In genomic region chr6:71324179-71324791, GRCh38 we compare ENCODE assay signal across 18 cellular contexts. TPM values are rescaled to one million over a fixed set of nuclear protein-coding genes. Genes with fewer than 3 reads are reported as not detected.
A peak's percentile ranks its signal among the peaks of the same experiment; 100 is the strongest.
DNase-seq lines count a peak whose midpoint lies in the region; ATAC-seq, FAIRE-seq and TF ChIP-seq lines count a peak whose summit lies in the region.
"Had no signal": no experiment of that assay in that cellular context is flagged by ENCODE, and none has a peak within 500 bp of the region (broad histone marks: within the 10 kb centered on the region; RNA-seq: fewer than 3 reads in every experiment).

No MANE protein-coding gene starts in this region.

- H3K79me1 ChIP-seq in H9 (ENCODE audit: insufficient read depth, low read depth, low read length, poor library complexity, severe bottlenecking), result no peaks in the 10 kb centered on the region

- no peak overlapping the region for H2AK5ac ChIP-seq in H9 (ENCODE audit: insufficient read length, low read length)

- H3K23me2 ChIP-seq in H9 (ENCODE audit: insufficient read length, low read depth, low read length, poor library complexity, severe bottlenecking), result no peaks in the 10 kb centered on the region

- TF ChIP-seq POLR2A in A549 (IDR thresholded peaks at IDR 0.05; ENCODE audit: low read length), result no peak

- H3K56ac ChIP-seq in H9 (ENCODE audit: insufficient read length, low read depth, low read length), result no peak overlapping the region

- no peak overlapping the region for H3K4ac ChIP-seq in H9 (ENCODE audit: low read depth, low read length)

- no peaks in the 10 kb centered on the region for H3K27me3 Mint-ChIP-seq in H9 (ENCODE audit: low read depth)
- no peaks in the 10 kb centered on the region for H3K27me3 Mint-ChIP-seq in nephron (ENCODE audit: low read depth)
- H3K27me3 Mint-ChIP-seq in Calu3 (ENCODE audit: unreplicated experiment), result no peaks in the 10 kb centered on the region

- TF ChIP-seq CTCF in A549 (IDR thresholded peaks at IDR 0.05), result no peak
- TF ChIP-seq CTCF in H9 (conservative IDR thresholded peaks at IDR 0.05), result no peak
- no peak for TF ChIP-seq CTCF in nephron (IDR thresholded peaks at IDR 0.05; ENCODE audit: unreplicated experiment in 3 of 3)
- no peak for TF ChIP-seq CTCF in Calu3 (IDR thresholded peaks at IDR 0.05; ENCODE audit: unreplicated experiment)

- no peak overlapping the region for H3K4me3 ChIP-seq in A549
- H3K4me3 ChIP-seq: K562, PC-9, SK-N-MC had no signal

- H3K27ac ChIP-seq in A549, result no peak overlapping the region
- no peak overlapping the region for H3K27ac ChIP-seq in H9 (ENCODE audit: insufficient read length, low read depth, low read length)
- H3K27ac ChIP-seq: PC-9, SK-N-MC had no signal

- H3K4me2 ChIP-seq in A549, result no peak overlapping the region
- H3K4me2 ChIP-seq in H9 (ENCODE audit: insufficient read depth, insufficient read length, low read length), result no peak overlapping the region
- H3K4me2 ChIP-seq: PC-9 had no signal

- 83% methylated on average over 5 of the region's 5 CpGs for WGBS in A549 (ENCODE audit: missing lambda C conversion rate)
- WGBS in H9 (ENCODE audit: extremely low coverage, insufficient read length, low lambda C conversion rate), result no CpG with 5 or more reads among the region's 5 CpGs

- TF ChIP-seq RAD21 in A549 (conservative IDR thresholded peaks at IDR 0.05 in 1 of 2, IDR thresholded peaks at IDR 0.05 in 1 of 2), result no peak

- peaks cover 0 to 2% of the 10 kb centered on the region in 2 experiments; a peak in 1 of 4 replicates for H3K4me1 Mint-ChIP-seq in H9
- H3K4me1 Mint-ChIP-seq in nephron, result peaks cover 12% of the 10 kb centered on the region
- H3K4me1 Mint-ChIP-seq in Calu3 (ENCODE audit: low read depth, unreplicated experiment), result no peaks in the 10 kb centered on the region
- H3K4me1 Mint-ChIP-seq: CD8-positive, alpha-beta memory T cell had no signal

- no peaks in the 10 kb centered on the region for H3K27me3 ChIP-seq in H9 (ENCODE audit: insufficient read depth, low read length)

- H2BK5ac ChIP-seq in H9 (ENCODE audit: insufficient read length, low read length), result no peak overlapping the region

- H3K4me1 ChIP-seq in A549 (peaks cover 13% of the 10 kb centered on the region; the same call in 2 of the 3 replicates), H9 (ENCODE audit: insufficient read depth, low read length) (no peaks in the 10 kb centered on the region)

- no peak overlapping the region for H2BK12ac ChIP-seq in H9 (ENCODE audit: insufficient read length, low read depth, low read length)

- no peak overlapping the region for H3T11ph ChIP-seq in H9 (ENCODE audit: low read length)

- H3K79me2 ChIP-seq in H9 (ENCODE audit: insufficient read depth, low read length), result no peaks in the 10 kb centered on the region

- H3K27ac Mint-ChIP-seq in H9 (no peak overlapping the region), nephron (peak overlapping the region in 2 of 3 experiments; percentile 7 to 27), Calu3 (ENCODE audit: unreplicated experiment) (no peak overlapping the region)

- no peak overlapping the region for H3K23ac ChIP-seq in H9 (ENCODE audit: insufficient read length, low read depth, low read length)

- POLR2A ChIA-PET in A549 (lab: Yijun Ruan, JAX), result no interaction called here

- no peak overlapping the region for H2BK120ac ChIP-seq in H9 (ENCODE audit: low read depth, low read length, poor library complexity, severe bottlenecking)

- CTCF ChIA-PET in A549 (lab: Yijun Ruan, JAX) (no interaction called here), Calu3 (lab: Charles Lee) (no interaction called here)

- DNase-seq in A549 (ENCODE audit: low read depth in 1 of 2, low spot score in 1 of 2), result no peak
- no peak for DNase-seq in H9
- DNase-seq in left ventricle myocardium superior, result no peak
- DNase-seq in activated CD4-positive, alpha-beta T cell treated with anti-CD3 and anti-CD28 coated beads for 48 hours, result no peak
- no peak for DNase-seq in Calu3
- DNase-seq: AML-193; CD8-positive, alpha-beta memory T cell; DMS153; NCI-H345; PC-9 had no signal

- no peak overlapping the region for H4K91ac ChIP-seq in H9 (ENCODE audit: insufficient read length, low read depth, low read length)

- intact Hi-C loops in left ventricle myocardium superior (cut with micrococcal nuclease), result no loop called here
- intact Hi-C loops in Calu3 (cut with micrococcal nuclease; ENCODE audit: unreplicated experiment), result no loop called here

- no peaks in the 10 kb centered on the region for H3K9me3 ChIP-seq in A549
- H3K9me3 ChIP-seq in H9 (ENCODE audit: control insufficient read depth, low read depth, low read length), result no peaks in the 10 kb centered on the region

- no peak overlapping the region for H2BK20ac ChIP-seq in H9 (ENCODE audit: low read depth, low read length, poor library complexity, severe bottlenecking)

- H3K36me3 Mint-ChIP-seq in H9 (ENCODE audit: insufficient read depth in 1 of 3, low read depth in 3 of 3), result no peaks in the 10 kb centered on the region
- H3K36me3 Mint-ChIP-seq in nephron (ENCODE audit: low read depth), result peaks cover 12% of the 10 kb centered on the region
- no peaks in the 10 kb centered on the region for H3K36me3 Mint-ChIP-seq in Calu3 (ENCODE audit: insufficient read depth, unreplicated experiment)
- H3K36me3 Mint-ChIP-seq: CD8-positive, alpha-beta memory T cell had no signal

- H3K4me3 Mint-ChIP-seq in H9 (no peak overlapping the region), nephron (no peak overlapping the region), Calu3 (ENCODE audit: low read depth, unreplicated experiment) (no peak overlapping the region)
- H3K4me3 Mint-ChIP-seq: CD8-positive, alpha-beta memory T cell had no signal

- TF ChIP-seq EP300 in A549 (IDR thresholded peaks at IDR 0.05), result no peak

- FAIRE-seq in A549 (lab: Jason Lieb, UNC), result no peak
- FAIRE-seq: GM18507, K562 had no signal

- no peak overlapping the region for H3K18ac ChIP-seq in H9 (ENCODE audit: insufficient read length, low read depth, low read length)

- H4K8ac ChIP-seq in H9 (replicated peaks; ENCODE audit: insufficient read length, low read depth, low read length), result no peak overlapping the region

- H2BK15ac ChIP-seq in H9 (ENCODE audit: low read depth, low read length), result no peak overlapping the region

- no peak overlapping the region for H2AFZ ChIP-seq in H9 (ENCODE audit: low read length)
- H2AFZ ChIP-seq: PC-9 had no signal

- ATAC-seq in A549, result no peak
- ATAC-seq in left ventricle myocardium superior, result peak; percentile 62
- ATAC-seq in HG03342 (IDR thresholded peaks at IDR 0.05; ENCODE audit: unreplicated experiment), result no peak
- ATAC-seq in GM21423 (IDR thresholded peaks at IDR 0.05; ENCODE audit: unreplicated experiment), result no peak
- ATAC-seq: HCT116, K562 had no signal

- peak overlapping the region; percentile 40; the same call in 1 of the 2 replicates for H3K14ac ChIP-seq in H9 (ENCODE audit: insufficient read depth, low read length)

- H4K5ac ChIP-seq in H9 (ENCODE audit: insufficient read length, low read depth, low read length), result no peak overlapping the region

- H4K20me1 ChIP-seq in H9 (ENCODE audit: control insufficient read depth, insufficient read depth, insufficient read length), result no peaks in the 10 kb centered on the region

- no peaks in the 10 kb centered on the region for H3K9me3 Mint-ChIP-seq in H9
- peaks cover 5% of the 10 kb centered on the region for H3K9me3 Mint-ChIP-seq in nephron
- peaks cover 5% of the 10 kb centered on the region for H3K9me3 Mint-ChIP-seq in Calu3 (ENCODE audit: low read depth, unreplicated experiment)
- H3K9me3 Mint-ChIP-seq: CD8-positive, alpha-beta memory T cell had no signal

- no TSS peak for BruUV-seq in Calu3 (replicated peaks; lab: Mats Ljungman, UMichigan)

- H3K9ac ChIP-seq in H9 (ENCODE audit: extremely low read depth, insufficient read length, low read length), result no peak overlapping the region

TF ChIP-seq in A549, 52 proteins besides CTCF, POLR2A, EP300 and RAD21:
- peak; percentile 69 for TF ChIP-seq MAFK (IDR thresholded peaks at IDR 0.05; ENCODE audit: partially characterized antibody)
- TF ChIP-seq CEBPB (IDR thresholded peaks at IDR 0.05), result no peak

RNA-seq across cellular contexts. Expression of gene OGFRL1, which starts 35.7 kb away (rescaled TPM):
- 9.0 and 15.2 TPM in 2 replicates for polyA plus RNA-seq in A549 (2011; rRNA removed)
- 2.0 and 2.5 TPM in 2 replicates for polyA plus RNA-seq in A549 (2012; cell fraction: cytosol; rRNA removed)
- polyA plus RNA-seq in A549 (2012; cell fraction: nucleus; rRNA removed), result 0.78 and 1.6 TPM in 2 replicates
- polyA plus RNA-seq in A549 (2017; fragmentation: RNase III; extraction: RNeasy Plus Mini Kit Qiagen cat#74134 plus additional on column Dnase treatment), result 8.0 to 8.4 TPM (median 8.1 TPM) in 3 replicates
- 5.2 and 5.8 TPM in 2 replicates for polyA minus RNA-seq in A549 (2011; rRNA and poly(A)+ RNA removed)
- total RNA-seq in H9 (2021), result 2.8 and 2.9 TPM in 2 replicates
- 10.0 TPM for total RNA-seq in left ventricle myocardium superior
- total RNA-seq in Calu3 (2022), result 18.2 and 21.0 TPM in 2 replicates
- total RNA-seq: HT-29 had no signal

Comparison
In these comparisons a context has a peak if more than half of its experiments do, and no peak if none do; other contexts are left out.
1. H3K27ac Mint-ChIP-seq: peak in nephron (2 of 3); none in H9 (0 of 3) and Calu3 (single experiment).